Comparison of ENCODE assay signal across 1 cellular context in the genomic region with DNA sequence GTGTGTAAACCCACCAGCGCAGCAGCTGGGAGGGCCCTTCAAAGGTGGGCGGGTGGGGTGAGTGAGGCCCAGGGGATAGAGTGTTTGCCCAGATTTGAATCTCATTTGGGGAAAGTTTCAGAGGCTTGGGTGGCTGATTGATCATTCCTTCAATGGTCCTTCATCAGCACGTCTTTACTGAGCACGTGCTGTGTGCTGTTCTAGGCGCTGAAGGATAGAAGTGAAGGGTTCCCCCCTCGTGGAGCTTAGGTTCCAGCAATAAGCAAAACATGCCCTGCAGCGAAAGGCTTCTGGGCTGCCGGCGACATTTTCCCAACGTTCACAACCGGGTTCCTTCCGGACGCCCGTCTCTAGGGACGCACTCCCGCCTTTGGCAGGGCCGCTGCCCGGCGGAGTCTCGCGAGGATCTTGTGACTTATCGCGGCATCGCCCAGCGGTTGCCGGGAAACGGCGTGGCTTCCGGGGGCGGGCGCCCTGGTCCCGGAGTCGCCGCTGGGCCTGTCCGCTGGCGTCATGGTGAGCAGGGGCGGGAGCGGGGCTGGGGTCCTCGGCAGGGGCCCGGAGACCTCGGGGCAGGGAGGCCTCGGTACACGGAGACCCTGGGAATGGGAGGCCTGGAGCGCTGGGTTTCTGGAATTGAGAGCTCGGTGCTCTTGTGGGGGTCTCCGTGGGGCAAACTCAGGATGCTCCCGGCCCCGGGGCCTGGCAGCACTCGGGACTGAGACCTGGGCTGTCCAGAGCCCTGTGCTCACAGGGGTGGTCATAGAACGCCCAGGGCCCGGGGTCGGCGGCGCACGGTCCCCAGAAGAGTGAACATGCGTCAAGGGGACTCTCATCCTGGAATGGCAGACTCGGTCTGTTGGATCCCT.
TF ChIP-seq lines count a peak whose summit lies in the region.

No MANE protein-coding gene starts in this region.

TF ChIP-seq in HepG2, 621 proteins besides CTCF, POLR2A, EP300 and RAD21 (continued from another document and continues in another):
- TF ChIP-seq, protein P1, sequence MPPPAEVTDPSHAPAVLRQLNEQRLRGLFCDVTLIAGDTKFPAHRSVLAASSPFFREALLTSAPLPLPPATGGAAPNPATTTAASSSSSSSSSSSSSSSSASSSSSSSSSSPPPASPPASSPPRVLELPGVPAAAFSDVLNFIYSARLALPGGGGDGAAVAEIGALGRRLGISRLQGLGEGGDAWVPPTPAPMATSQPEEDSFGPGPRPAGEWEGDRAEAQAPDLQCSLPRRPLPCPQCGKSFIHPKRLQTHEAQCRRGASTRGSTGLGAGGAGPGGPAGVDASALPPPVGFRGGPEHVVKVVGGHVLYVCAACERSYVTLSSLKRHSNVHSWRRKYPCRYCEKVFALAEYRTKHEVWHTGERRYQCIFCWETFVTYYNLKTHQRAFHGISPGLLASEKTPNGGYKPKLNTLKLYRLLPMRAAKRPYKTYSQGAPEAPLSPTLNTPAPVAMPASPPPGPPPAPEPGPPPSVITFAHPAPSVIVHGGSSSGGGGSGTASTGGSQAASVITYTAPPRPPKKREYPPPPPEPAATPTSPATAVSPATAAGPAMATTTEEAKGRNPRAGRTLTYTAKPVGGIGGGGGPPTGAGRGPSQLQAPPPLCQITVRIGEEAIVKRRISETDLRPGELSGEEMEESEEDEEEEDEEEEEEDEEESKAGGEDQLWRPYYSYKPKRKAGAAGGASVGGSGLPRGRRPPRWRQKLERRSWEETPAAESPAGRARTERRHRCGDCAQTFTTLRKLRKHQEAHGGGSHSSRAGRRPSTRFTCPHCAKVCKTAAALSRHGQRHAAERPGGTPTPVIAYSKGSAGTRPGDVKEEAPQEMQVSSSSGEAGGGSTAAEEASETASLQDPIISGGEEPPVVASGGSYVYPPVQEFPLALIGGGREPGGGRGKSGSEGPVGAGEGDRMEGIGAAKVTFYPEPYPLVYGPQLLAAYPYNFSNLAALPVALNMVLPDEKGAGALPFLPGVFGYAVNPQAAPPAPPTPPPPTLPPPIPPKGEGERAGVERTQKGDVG (CRISPR knock-in tag; IDR thresholded peaks at IDR 0.05; ENCODE audit: borderline replicate concordance), result no peak
- TF ChIP-seq, protein P2, sequence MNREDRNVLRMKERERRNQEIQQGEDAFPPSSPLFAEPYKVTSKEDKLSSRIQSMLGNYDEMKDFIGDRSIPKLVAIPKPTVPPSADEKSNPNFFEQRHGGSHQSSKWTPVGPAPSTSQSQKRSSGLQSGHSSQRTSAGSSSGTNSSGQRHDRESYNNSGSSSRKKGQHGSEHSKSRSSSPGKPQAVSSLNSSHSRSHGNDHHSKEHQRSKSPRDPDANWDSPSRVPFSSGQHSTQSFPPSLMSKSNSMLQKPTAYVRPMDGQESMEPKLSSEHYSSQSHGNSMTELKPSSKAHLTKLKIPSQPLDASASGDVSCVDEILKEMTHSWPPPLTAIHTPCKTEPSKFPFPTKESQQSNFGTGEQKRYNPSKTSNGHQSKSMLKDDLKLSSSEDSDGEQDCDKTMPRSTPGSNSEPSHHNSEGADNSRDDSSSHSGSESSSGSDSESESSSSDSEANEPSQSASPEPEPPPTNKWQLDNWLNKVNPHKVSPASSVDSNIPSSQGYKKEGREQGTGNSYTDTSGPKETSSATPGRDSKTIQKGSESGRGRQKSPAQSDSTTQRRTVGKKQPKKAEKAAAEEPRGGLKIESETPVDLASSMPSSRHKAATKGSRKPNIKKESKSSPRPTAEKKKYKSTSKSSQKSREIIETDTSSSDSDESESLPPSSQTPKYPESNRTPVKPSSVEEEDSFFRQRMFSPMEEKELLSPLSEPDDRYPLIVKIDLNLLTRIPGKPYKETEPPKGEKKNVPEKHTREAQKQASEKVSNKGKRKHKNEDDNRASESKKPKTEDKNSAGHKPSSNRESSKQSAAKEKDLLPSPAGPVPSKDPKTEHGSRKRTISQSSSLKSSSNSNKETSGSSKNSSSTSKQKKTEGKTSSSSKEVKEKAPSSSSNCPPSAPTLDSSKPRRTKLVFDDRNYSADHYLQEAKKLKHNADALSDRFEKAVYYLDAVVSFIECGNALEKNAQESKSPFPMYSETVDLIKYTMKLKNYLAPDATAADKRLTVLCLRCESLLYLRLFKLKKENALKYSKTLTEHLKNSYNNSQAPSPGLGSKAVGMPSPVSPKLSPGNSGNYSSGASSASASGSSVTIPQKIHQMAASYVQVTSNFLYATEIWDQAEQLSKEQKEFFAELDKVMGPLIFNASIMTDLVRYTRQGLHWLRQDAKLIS (CRISPR knock-in tag; IDR thresholded peaks at IDR 0.05), result 0 out of 2 replicates have a peak, but pooled peaks have one; percentile 56
- TF ChIP-seq BRF2 (CRISPR knock-in tag; IDR thresholded peaks at IDR 0.05) (0 out of 2 replicates have a peak, but pooled peaks have one; percentile 59), ZZZ3 (CRISPR knock-in tag; IDR thresholded peaks at IDR 0.05; ENCODE audit: borderline replicate concordance) (peak; percentile 81; the same call in 1 of the 2 replicates), ZNF546 (CRISPR knock-in tag; conservative IDR thresholded peaks at IDR 0.05) (peak; percentile 68), HINFP (CRISPR knock-in tag; IDR thresholded peaks at IDR 0.05; ENCODE audit: low read depth) (peak; percentile 83; the same call in 1 of the 2 replicates), SNRNP70 (IDR thresholded peaks at IDR 0.05; ENCODE audit: low read depth, low read length) (no peak), ZNF496 (CRISPR knock-in tag; IDR thresholded peaks at IDR 0.05; ENCODE audit: insufficient replicate concordance) (no peak), GABPB1 (CRISPR knock-in tag; IDR thresholded peaks at IDR 0.05) (peak; percentile 95), ZBTB10 (CRISPR knock-in tag; IDR thresholded peaks at IDR 0.05; ENCODE audit: borderline replicate concordance) (no peak), MED1 (CRISPR knock-in tag; IDR thresholded peaks at IDR 0.05) (peak; percentile 73), RARA (CRISPR knock-in tag; IDR thresholded peaks at IDR 0.05) (0 out of 2 replicates have a peak, but pooled peaks have one; percentile 9), MIER2 (CRISPR knock-in tag; IDR thresholded peaks at IDR 0.05) (peak; percentile 56), ZNF772 (CRISPR knock-in tag; IDR thresholded peaks at IDR 0.05) (peak; percentile 79), HMGXB3 (CRISPR knock-in tag; IDR thresholded peaks at IDR 0.05; ENCODE audit: borderline replicate concordance) (no peak), NFYB (CRISPR knock-in tag; IDR thresholded peaks at IDR 0.05) (peak; percentile 28), ARID5B (CRISPR knock-in tag; IDR thresholded peaks at IDR 0.05) (peak; percentile 59), ZNF766 (CRISPR knock-in tag; IDR thresholded peaks at IDR 0.05; ENCODE audit: borderline replicate concordance) (peak; percentile 31; the same call in 1 of the 2 replicates), RXRB (CRISPR knock-in tag; IDR thresholded peaks at IDR 0.05; ENCODE audit: borderline replicate concordance) (no peak; the same call in 1 of the 2 replicates), ZNF572 (CRISPR knock-in tag; IDR thresholded peaks at IDR 0.05) (peak; percentile 91; the same call in 1 of the 2 replicates), ZNF557 (CRISPR knock-in tag; IDR thresholded peaks at IDR 0.05) (no peak), PAF1 (CRISPR knock-in tag; IDR thresholded peaks at IDR 0.05) (no peak), ZNF761 (CRISPR knock-in tag; conservative IDR thresholded peaks at IDR 0.05) (peak; percentile 89; the same call in 1 of the 2 replicates)
- TF ChIP-seq, protein P3, sequence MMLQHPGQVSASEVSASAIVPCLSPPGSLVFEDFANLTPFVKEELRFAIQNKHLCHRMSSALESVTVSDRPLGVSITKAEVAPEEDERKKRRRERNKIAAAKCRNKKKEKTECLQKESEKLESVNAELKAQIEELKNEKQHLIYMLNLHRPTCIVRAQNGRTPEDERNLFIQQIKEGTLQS (CRISPR knock-in tag; IDR thresholded peaks at IDR 0.05), result peak; percentile 61
